Comparison of ENCODE assay signal across 1 cellular context in genomic region chr4:26584725-26585124, GRCh38.
TF ChIP-seq lines count a peak whose summit lies in the region.

No MANE protein-coding gene starts in this region.

TF ChIP-seq in H1, 55 proteins besides CTCF, POLR2A, EP300 and RAD21:
- TF ChIP-seq CHD7 (IDR thresholded peaks at IDR 0.05; ENCODE audit: insufficient replicate concordance, low read length) (no peak), FOSL1 (IDR thresholded peaks at IDR 0.05; ENCODE audit: insufficient read depth, low read depth, low read length) (no peak), SP4 (IDR thresholded peaks at IDR 0.05; ENCODE audit: low read length) (no peak), KDM1A (IDR thresholded peaks at IDR 0.05; ENCODE audit: borderline replicate concordance, low read length) (no peak)
TF ChIP-seq in H1: peak in this region for 0.
